25 cellular contexts compared by ENCODE assay signal in genomic region chr20:19924255-19924654, GRCh38.
DNase-seq lines count a peak whose midpoint lies in the region; ATAC-seq, FAIRE-seq and TF ChIP-seq lines count a peak whose summit lies in the region.
"Had no signal": no experiment of that assay in that cellular context is flagged by ENCODE, and none has a peak within 500 bp of the region (broad histone marks: within the 10 kb centered on the region; RNA-seq: fewer than 3 reads in every experiment).

No MANE protein-coding gene starts in this region.

- no peaks in the 10 kb centered on the region for H3K36me3 ChIP-seq in hepatocyte (replicated peaks; ENCODE audit: insufficient read depth, low read depth)
- no peaks in the 10 kb centered on the region for H3K36me3 ChIP-seq in osteoblast (ENCODE audit: insufficient read depth, low read length)
- H3K36me3 ChIP-seq: BLaER1 had no signal

- H3K79me2 ChIP-seq in hepatocyte, result no peaks in the 10 kb centered on the region
- H3K79me2 ChIP-seq in osteoblast (ENCODE audit: insufficient read depth, low read length), result no peaks in the 10 kb centered on the region

- no peak overlapping the region for H3K4me2 ChIP-seq in hepatocyte
- no peak overlapping the region for H3K4me2 ChIP-seq in osteoblast (ENCODE audit: insufficient read depth, low read length)
- H3K4me2 ChIP-seq: BLaER1 had no signal

- peak; percentile 78 for ATAC-seq in stimulated activated naive CD8-positive, alpha-beta T cell treated with anti-CD3 and anti-CD28 coated beads, Interleukin-15, amount 100 ng/mL, for 72 hours
- no peak for ATAC-seq in stimulated activated naive CD8-positive, alpha-beta T cell treated with anti-CD3 and anti-CD28 coated beads, Interleukin-15, Interleukin-2, amounts not matched to agents 100 U/mL and 50 U/mL, for 24 hours
- no peak for ATAC-seq in HG03139 (IDR thresholded peaks at IDR 0.05; ENCODE audit: unreplicated experiment)
- ATAC-seq: CD8-positive, alpha-beta T cell; GM12878; HCT116 had no signal

- H3K9me3 Mint-ChIP-seq in stimulated activated naive CD8-positive, alpha-beta T cell treated with anti-CD3 and anti-CD28 coated beads, Interleukin-15, amount 100 ng/mL, for 72 hours, result no peaks in the 10 kb centered on the region
- H3K9me3 Mint-ChIP-seq: CD8-positive, alpha-beta T cell; H9 had no signal

- no peak overlapping the region for H3K27ac Mint-ChIP-seq in stimulated activated naive CD8-positive, alpha-beta T cell treated with anti-CD3 and anti-CD28 coated beads, Interleukin-15, amount 100 ng/mL, for 72 hours
- H3K27ac Mint-ChIP-seq: B cell; CD4-positive, CD25-positive, alpha-beta regulatory T cell; CD8-positive, alpha-beta T cell; H9 had no signal

- H3K4me3 Mint-ChIP-seq in stimulated activated naive CD8-positive, alpha-beta T cell treated with anti-CD3 and anti-CD28 coated beads, Interleukin-15, amount 100 ng/mL, for 72 hours, result no peak overlapping the region
- H3K4me3 Mint-ChIP-seq: B cell; CD4-positive, CD25-positive, alpha-beta regulatory T cell; CD8-positive, alpha-beta T cell; H9 had no signal

- H3K27me3 ChIP-seq in hepatocyte, result no peaks in the 10 kb centered on the region
- H3K27me3 ChIP-seq in osteoblast (ENCODE audit: insufficient read depth, low read length), result no peaks in the 10 kb centered on the region
- H3K27me3 ChIP-seq: BLaER1 had no signal

- TF ChIP-seq CTCF in hepatocyte (IDR thresholded peaks at IDR 0.05; ENCODE audit: poor library complexity), result no peak
- TF ChIP-seq CTCF in osteoblast (IDR thresholded peaks at IDR 0.05; ENCODE audit: extremely low read depth, low read depth, low read length), result no peak

- H3K4me3 ChIP-seq in hepatocyte, result no peak overlapping the region
- H3K4me3 ChIP-seq in osteoblast (ENCODE audit: insufficient read depth, low read length), result no peak overlapping the region
- H3K4me3 ChIP-seq: BLaER1, GM12878, GM23248 had no signal

- peaks cover 31% of the 10 kb centered on the region for H3K27me3 Mint-ChIP-seq in stimulated activated naive CD8-positive, alpha-beta T cell treated with anti-CD3 and anti-CD28 coated beads, Interleukin-15, amount 100 ng/mL, for 72 hours
- H3K27me3 Mint-ChIP-seq: B cell had no signal

- peak; percentile 96 for FAIRE-seq in urothelium cell line (lab: Jason Lieb, UNC)
- FAIRE-seq: A204.1, GM12878, GM18507, H1 had no signal

- H4K20me1 ChIP-seq in hepatocyte (ENCODE audit: insufficient read depth, poor library complexity, severe bottlenecking), result no peaks in the 10 kb centered on the region
- H4K20me1 ChIP-seq in osteoblast (ENCODE audit: insufficient read depth, low read length), result peaks cover 2% of the 10 kb centered on the region
- H4K20me1 ChIP-seq: BLaER1 had no signal

- H3K9me3 ChIP-seq in hepatocyte (ENCODE audit: low read depth), result no peaks in the 10 kb centered on the region
- no peaks in the 10 kb centered on the region for H3K9me3 ChIP-seq in osteoblast (ENCODE audit: low read depth, low read length)
- H3K9me3 ChIP-seq: BLaER1, Caco-2 had no signal

- H3K9me2 ChIP-seq in hepatocyte (replicated peaks; ENCODE audit: insufficient read depth), result no peaks in the 10 kb centered on the region

- no peak for DNase-seq in stimulated activated naive CD8-positive, alpha-beta T cell treated with anti-CD3 and anti-CD28 coated beads, Interleukin-15, amount 100 ng/mL, for 72 hours
- no peak for DNase-seq in stimulated activated naive CD8-positive, alpha-beta T cell treated with anti-CD3 and anti-CD28 coated beads, Interleukin-15, Interleukin-2, amounts not matched to agents 100 U/mL and 50 U/mL, for 24 hours
- DNase-seq in NCI-H69 (lab: John Stamatoyannopoulos, UW), result peak; percentile 14
- peak; percentile 22 for DNase-seq in hepatocyte (ENCODE audit: low spot score)
- DNase-seq in urothelium cell line (ENCODE audit: low spot score), result no peak
- DNase-seq in NCI-H82 (lab: John Stamatoyannopoulos, UW), result no peak
- no peak for DNase-seq in osteoblast (ENCODE audit: insufficient read length, low spot score, missing footprints)
- DNase-seq: Caco-2; CD4-positive, CD25-positive, alpha-beta regulatory T cell; CD8-positive, alpha-beta T cell; DMS153; DND-41; GDM1; GM23248; H9 had no signal

- H2AFZ ChIP-seq in hepatocyte (no peak overlapping the region), osteoblast (ENCODE audit: low read length) (no peak overlapping the region)
- H2AFZ ChIP-seq: GM23248 had no signal

- no peak overlapping the region for H3K27ac ChIP-seq in hepatocyte
- H3K27ac ChIP-seq in osteoblast (ENCODE audit: low read depth, low read length), result no peak overlapping the region
- H3K27ac ChIP-seq: 22Rv1, BLaER1, C4-2B, GM23248 had no signal

- WGBS in hepatocyte (ENCODE audit: low lambda C conversion rate, missing lambda C conversion rate), result 61% methylated on average over 3 of the region's 5 CpGs

- H3K4me1 ChIP-seq in hepatocyte (ENCODE audit: insufficient read depth) (peaks cover 3% of the 10 kb centered on the region), osteoblast (ENCODE audit: insufficient read depth, low read length) (no peaks in the 10 kb centered on the region)

- H3K4me1 Mint-ChIP-seq in stimulated activated naive CD8-positive, alpha-beta T cell treated with anti-CD3 and anti-CD28 coated beads, Interleukin-15, amount 100 ng/mL, for 72 hours, result no peaks in the 10 kb centered on the region
- H3K4me1 Mint-ChIP-seq: B cell; CD4-positive, CD25-positive, alpha-beta regulatory T cell had no signal

Comparison
In these comparisons a context has a peak if more than half of its experiments do, and no peak if none do; other contexts are left out.
1. DNase-seq: peak in NCI-H69 (single experiment) and hepatocyte (single experiment); none in stimulated activated naive CD8-positive, alpha-beta T cell treated with anti-CD3 and anti-CD28 coated beads, Interleukin-15, amount 100 ng/mL, for 72 hours (0 of 2), stimulated activated naive CD8-positive, alpha-beta T cell treated with anti-CD3 and anti-CD28 coated beads, Interleukin-15, Interleukin-2, amounts not matched to agents 100 U/mL and 50 U/mL, for 24 hours (single experiment), urothelium cell line (single experiment), NCI-H82 (single experiment) and osteoblast (single experiment).